ENCODE assay signal across 8 cellular contexts in genomic region chr4:6720202-6720699, GRCh38. TPM values are rescaled to one million over a fixed set of nuclear protein-coding genes. Genes with fewer than 3 reads are reported as not detected.
A peak's percentile ranks its signal among the peaks of the same experiment; 100 is the strongest.
DNase-seq lines count a peak whose midpoint lies in the region; ATAC-seq, FAIRE-seq and TF ChIP-seq lines count a peak whose summit lies in the region.

No MANE protein-coding gene starts in this region.

- DNase-seq in GM13976 (ENCODE audit: low spot score) (peak; percentile 91), NCI-H2171 treated with DMSO at 0.1 percent for 48 hours (lab: John Stamatoyannopoulos, UW) (peak; percentile 15), breast epithelium (ENCODE audit: low spot score in 2 of 2) (peak; percentile 50 to 87), keratinocyte (ENCODE audit: low read depth, low spot score) (no peak)
- peak; percentile 64 to 84 for DNase-seq in stimulated activated CD4-positive, alpha-beta T cell treated with anti-CD3 and anti-CD28 coated beads, Interleukin-1b, Interleukin-23, amount 100 ng/mL, for 1 hour (ENCODE audit: low read depth in 2 of 2)

- H3K36me3 ChIP-seq in breast epithelium (no peaks in the 10 kb centered on the region), keratinocyte (ENCODE audit: control insufficient read depth in 2 of 2, extremely low read depth in 1 of 2, insufficient read depth in 2 of 2, low read length in 2 of 2) (no peaks in the 10 kb centered on the region)

- FAIRE-seq in keratinocyte (lab: Jason Lieb, UNC), result no peak

- H3K9me3 ChIP-seq in breast epithelium (no peaks in the 10 kb centered on the region), keratinocyte (ENCODE audit: control insufficient read depth, low read depth, low read length) (no peaks in the 10 kb centered on the region)

- peak overlapping the region; percentile 36 for H3K4me2 ChIP-seq in keratinocyte (ENCODE audit: control insufficient read depth, extremely low read depth, insufficient read depth, low read depth, low read length)

- no peak overlapping the region for H2AFZ ChIP-seq in keratinocyte (ENCODE audit: control insufficient read depth, low read length)

- peaks cover 22% of the 10 kb centered on the region for H3K79me2 ChIP-seq in keratinocyte (ENCODE audit: control insufficient read depth, insufficient read depth, low read length)

- dilution Hi-C loops in keratinocyte (cut with MboI; ENCODE audit: extremely low pct_ligation_motif_present, low sequenced_read_pairs), result no loop called here

- H3K4me1 ChIP-seq in breast epithelium (peaks cover 0 to 12% of the 10 kb centered on the region in 2 donors), keratinocyte (ENCODE audit: control insufficient read depth, extremely low read depth, insufficient read depth, low read length) (peaks cover 20% of the 10 kb centered on the region)

- in situ Hi-C loops in GM13976 (cut with MboI; ENCODE audit: low sequenced_read_pairs, unreplicated experiment), result loop anchor here (25.0 kb wide), 1 partner anchor 167 kb away; no protein-coding TSS in a partner anchor

- no peaks in the 10 kb centered on the region for H3K9me1 ChIP-seq in keratinocyte (ENCODE audit: control insufficient read depth, extremely low read depth, insufficient read depth, low read length)

- H3K4me3 ChIP-seq in breast epithelium (peak overlapping the region in 1 of 3 donors; percentile 15), keratinocyte (ENCODE audit: control insufficient read depth in 2 of 3, extremely low read depth in 1 of 3, insufficient read depth in 2 of 3, low read depth in 1 of 3, low read length in 3 of 3) (no peak overlapping the region)

- peak; percentile 41 to 45 for ATAC-seq in activated CD4-positive, CD25-positive, alpha-beta regulatory T cell treated with anti-CD3 and anti-CD28 coated beads, Interleukin-2, amount 50 U/mL, for 24 hours
- ATAC-seq in HG03378 (IDR thresholded peaks at IDR 0.05; ENCODE audit: unreplicated experiment), result no peak

- H4K20me1 ChIP-seq in keratinocyte (ENCODE audit: control insufficient read depth, extremely low read depth, insufficient read depth, low read length), result no peaks in the 10 kb centered on the region

- H3K27me3 ChIP-seq in breast epithelium (no peaks in the 10 kb centered on the region), keratinocyte (ENCODE audit: control insufficient read depth, extremely low read depth, insufficient read depth, low read length) (no peaks in the 10 kb centered on the region)

- TF ChIP-seq CTCF in 22Rv1 (IDR thresholded peaks at IDR 0.05), result peak; percentile 87
- TF ChIP-seq CTCF in GM13976 (IDR thresholded peaks at IDR 0.05; ENCODE audit: borderline replicate concordance, control extremely low read depth, extremely low read depth, insufficient read depth, missing control alignments), result peak; percentile 93
- peak; percentile 76 to 98 (median 98) for TF ChIP-seq CTCF in breast epithelium (IDR thresholded peaks at IDR 0.05)
- TF ChIP-seq CTCF in keratinocyte (optimal IDR thresholded peaks at IDR 0.05 in 1 of 3, IDR thresholded peaks at IDR 0.05 in 1 of 3, conservative IDR thresholded peaks at IDR 0.05 in 1 of 3; ENCODE audit: extremely low read depth in 1 of 3, insufficient read depth in 2 of 3, low read length in 3 of 3), result peak in 2 of 3 experiments; percentile 91 to 97

- intact Hi-C loops in breast epithelium (cut with DNase I; ENCODE audit: low total_unique reads), result loop anchor here (5.0 kb wide), 1 partner anchor 157 kb away; no protein-coding TSS in a partner anchor

- TF ChIP-seq POLR2A in breast epithelium (IDR thresholded peaks at IDR 0.05), result no peak

- H3K9ac ChIP-seq in keratinocyte (ENCODE audit: control insufficient read depth, extremely low read depth, insufficient read depth, low read length), result no peak overlapping the region

- H3K27ac ChIP-seq in 22Rv1 (no peak overlapping the region), breast epithelium (no peak overlapping the region), keratinocyte (ENCODE audit: control insufficient read depth, insufficient read depth, low read length) (no peak overlapping the region)

RNA-seq across cellular contexts. Expression of gene BLOC1S4, which starts 4.3 kb away (rescaled TPM):
- 10 to 100 TPM; 18.9 to 23.6 (median 19.8) TPM for total RNA-seq in breast epithelium
- 11.2 to 13.6 TPM (median 11.7 TPM) in 3 replicates for polyA plus RNA-seq in keratinocyte
- polyA plus RNA-seq in keratinocyte (2011; ENCODE audit: low read depth), result 4.5 TPM
- 10.5 and 12.0 TPM in 2 replicates for polyA plus RNA-seq in keratinocyte (2011; cell fraction: cytosol; rRNA removed)
- polyA plus RNA-seq in keratinocyte (2011; cell fraction: nucleus; rRNA removed), result 11.2 and 12.2 TPM in 2 replicates
- 7.1 and 12.2 TPM in 2 replicates for polyA plus RNA-seq in keratinocyte (2012; ENCODE audit: low replicate concordance)
- 2.7 to 3.8 TPM (median 3.1 TPM) in 3 replicates for polyA minus RNA-seq in keratinocyte
- polyA minus RNA-seq in keratinocyte (2011; cell fraction: cytosol; rRNA and poly(A)+ RNA removed), result 17.8 TPM
- polyA minus RNA-seq in keratinocyte (2011; cell fraction: nucleus; rRNA and poly(A)+ RNA removed), result 3.9 and 4.3 TPM in 2 replicates

RNA-seq across cellular contexts. Expression of gene MRFAP1L1, which starts 10.6 kb away (rescaled TPM):
- total RNA-seq in breast epithelium, result 10 to 100 TPM; 48.0 to 78.0 (median 70.1) TPM
- polyA plus RNA-seq in keratinocyte, result 47.6 to 77.9 TPM (median 50.7 TPM) in 3 replicates
- 45.2 TPM for polyA plus RNA-seq in keratinocyte (2011; ENCODE audit: low read depth)
- 53.6 and 54.4 TPM in 2 replicates for polyA plus RNA-seq in keratinocyte (2011; cell fraction: cytosol; rRNA removed)
- 46.9 and 79.1 TPM in 2 replicates for polyA plus RNA-seq in keratinocyte (2011; cell fraction: nucleus; rRNA removed)
- 42.9 and 49.5 TPM in 2 replicates for polyA plus RNA-seq in keratinocyte (2012; ENCODE audit: low replicate concordance)
- 8.9 to 15.7 TPM (median 9.1 TPM) in 3 replicates for polyA minus RNA-seq in keratinocyte
- polyA minus RNA-seq in keratinocyte (2011; cell fraction: cytosol; rRNA and poly(A)+ RNA removed), result 18.4 TPM
- 9.8 and 14.8 TPM in 2 replicates for polyA minus RNA-seq in keratinocyte (2011; cell fraction: nucleus; rRNA and poly(A)+ RNA removed)

RNA-seq across cellular contexts. Expression of gene S100P, which starts 26.6 kb away (rescaled TPM):
- total RNA-seq in breast epithelium, result under 1 TPM in 2 of 3 donors, not detected in 1; 0.29 to 0.98 TPM
- polyA plus RNA-seq in keratinocyte, result 0.68 to 2.3 TPM (median 1.7 TPM) in 3 replicates
- 42.7 TPM for polyA plus RNA-seq in keratinocyte (2011; ENCODE audit: low read depth)
- polyA plus RNA-seq in keratinocyte (2011; cell fraction: cytosol; rRNA removed), result 0.94 and 5.6 TPM in 2 replicates
- 0.95 and 3.4 TPM in 2 replicates for polyA plus RNA-seq in keratinocyte (2011; cell fraction: nucleus; rRNA removed)
- polyA plus RNA-seq in keratinocyte (2012; ENCODE audit: low replicate concordance), result 2.4 and 565 TPM in 2 replicates
- 0.26 to 3.4 TPM (median 0.49 TPM) in 3 replicates for polyA minus RNA-seq in keratinocyte
- polyA minus RNA-seq in keratinocyte (2011; cell fraction: cytosol; rRNA and poly(A)+ RNA removed), result 29.9 TPM
- polyA minus RNA-seq in keratinocyte (2011; cell fraction: nucleus; rRNA and poly(A)+ RNA removed), result 9.8 and 12.6 TPM in 2 replicates
